13 cellular contexts compared by ENCODE assay signal in genomic region chr22:31953251-31953650, GRCh38. TPM values are rescaled to one million over a fixed set of nuclear protein-coding genes. Genes with fewer than 3 reads are reported as not detected.
A peak's percentile ranks its signal among the peaks of the same experiment; 100 is the strongest.
DNase-seq lines count a peak whose midpoint lies in the region; ATAC-seq and TF ChIP-seq lines count a peak whose summit lies in the region.
"Had no signal": no experiment of that assay in that cellular context is flagged by ENCODE, and none has a peak within 500 bp of the region (broad histone marks: within the 10 kb centered on the region; RNA-seq: fewer than 3 reads in every experiment).

No MANE protein-coding gene starts in this region.

- POLR2A ChIA-PET in CD4-positive, alpha-beta T cell (lab: Charles Lee): no interaction called here
- POLR2A ChIA-PET in HEK293T (lab: Yijun Ruan, JAX): no interaction called here

- intact Hi-C loops in CD4-positive, alpha-beta T cell (cut with DNase I, micrococcal nuclease): no loop called here
- intact Hi-C loops in sigmoid colon (cut with DNase I): no loop called here

- H3K4me3 Mint-ChIP-seq in CD4-positive, alpha-beta T cell: no peak overlapping the region
- no peak overlapping the region for H3K4me3 Mint-ChIP-seq in endodermal cell
- H3K4me3 Mint-ChIP-seq: activated naive CD8-positive, alpha-beta T cell had no signal

- no peak for TF ChIP-seq CTCF in CD4-positive, alpha-beta T cell (IDR thresholded peaks at IDR 0.05)
- no peak for TF ChIP-seq CTCF in RWPE2 (IDR thresholded peaks at IDR 0.05; ENCODE audit: poor library complexity, severe bottlenecking)
- TF ChIP-seq CTCF in endodermal cell (conservative IDR thresholded peaks at IDR 0.05): no peak
- TF ChIP-seq CTCF in sigmoid colon (IDR thresholded peaks at IDR 0.05): no peak

- no peaks in the 10 kb centered on the region for H3K9me3 ChIP-seq in CD4-positive, alpha-beta T cell (ENCODE audit: control insufficient read depth, low read length)
- H3K9me3 ChIP-seq in RWPE2 (ENCODE audit: severe bottlenecking): no peaks in the 10 kb centered on the region
- H3K9me3 ChIP-seq in endodermal cell (ENCODE audit: control insufficient read depth, low read length): no peaks in the 10 kb centered on the region
- no peaks in the 10 kb centered on the region for H3K9me3 ChIP-seq in sigmoid colon
- H3K9me3 ChIP-seq: ovary, uterus had no signal

- CTCF ChIA-PET in CD4-positive, alpha-beta T cell (lab: Charles Lee): interaction anchor here (1.5 kb wide), 1 partner anchor 17 kb away, joined by 6 read pairs; no protein-coding TSS in a partner anchor
- CTCF ChIA-PET in HEK293T (lab: Yijun Ruan, JAX): interaction anchor here (1.4 kb wide), 1 partner anchor 128 kb away, joined by 3 read pairs; no protein-coding TSS in a partner anchor

- H3K9me3 Mint-ChIP-seq in CD4-positive, alpha-beta T cell: no peaks in the 10 kb centered on the region
- H3K9me3 Mint-ChIP-seq in endodermal cell: no peaks in the 10 kb centered on the region

- H3K4me1 ChIP-seq in RWPE2 (ENCODE audit: insufficient read depth, poor library complexity, severe bottlenecking): peaks cover 23% of the 10 kb centered on the region
- peaks cover 3% of the 10 kb centered on the region for H3K4me1 ChIP-seq in endodermal cell (ENCODE audit: control insufficient read depth, insufficient read depth, low read length)
- peaks cover 0 to 58% (median 55%) of the 10 kb centered on the region in 4 donors for H3K4me1 ChIP-seq in sigmoid colon

- H3K36me3 Mint-ChIP-seq in CD4-positive, alpha-beta T cell (ENCODE audit: low read depth): peaks cover 18% of the 10 kb centered on the region
- peaks cover 64% of the 10 kb centered on the region for H3K36me3 Mint-ChIP-seq in endodermal cell (ENCODE audit: low read depth)

- peaks cover 71% of the 10 kb centered on the region for H3K4me1 Mint-ChIP-seq in CD4-positive, alpha-beta T cell (ENCODE audit: low read depth)
- peaks cover 23% of the 10 kb centered on the region for H3K4me1 Mint-ChIP-seq in endodermal cell

- H3K27me3 ChIP-seq in CD4-positive, alpha-beta T cell (ENCODE audit: control insufficient read depth, insufficient read depth, low read length): no peaks in the 10 kb centered on the region
- H3K27me3 ChIP-seq in RWPE2 (ENCODE audit: insufficient read depth, poor library complexity, severe bottlenecking): no peaks in the 10 kb centered on the region
- no peaks in the 10 kb centered on the region for H3K27me3 ChIP-seq in endodermal cell (ENCODE audit: control insufficient read depth, insufficient read depth, low read length, poor library complexity, severe bottlenecking)
- no peaks in the 10 kb centered on the region for H3K27me3 ChIP-seq in sigmoid colon
- H3K27me3 ChIP-seq: ovary, uterus had no signal

- H3K9ac ChIP-seq in endodermal cell (ENCODE audit: extremely low read depth, low read length, poor library complexity, severe bottlenecking): no peak overlapping the region

- no peak for ATAC-seq in CD4-positive, alpha-beta T cell (ENCODE audit: poor library complexity)
- ATAC-seq in RWPE2 (ENCODE audit: low read depth): no peak
- ATAC-seq in GM21515 (IDR thresholded peaks at IDR 0.05; ENCODE audit: unreplicated experiment): no peak

- H3K36me3 ChIP-seq in RWPE2 (ENCODE audit: low read depth): peaks cover 89% of the 10 kb centered on the region
- peaks cover 96% of the 10 kb centered on the region for H3K36me3 ChIP-seq in endodermal cell (ENCODE audit: control insufficient read depth, insufficient read depth, low read length)
- peaks cover 8 to 45% (median 18%) of the 10 kb centered on the region in 4 donors for H3K36me3 ChIP-seq in sigmoid colon
- H3K36me3 ChIP-seq: ovary, uterus had no signal

- DNase-seq in CD4-positive, alpha-beta T cell: no peak
- DNase-seq in RWPE2 (ENCODE audit: low spot score): no peak
- no peak for DNase-seq in endodermal cell
- DNase-seq in sigmoid colon: no peak
- DNase-seq in mucosa of gallbladder (ENCODE audit: low spot score): no peak
- no peak for DNase-seq in DMS153 treated with DMSO at 0.1 percent for 48 hours (lab: John Stamatoyannopoulos, UW; ENCODE audit: unreplicated experiment)
- no peak for DNase-seq in HEK293T (ENCODE audit: extremely low spot score)
- DNase-seq: cortex of kidney, SHP77 had no signal

- H3K27ac ChIP-seq in CD4-positive, alpha-beta T cell (ENCODE audit: low read depth, low read length): no peak overlapping the region
- H3K27ac ChIP-seq in RWPE2 (ENCODE audit: poor library complexity, severe bottlenecking) (peak overlapping the region; percentile 64), endodermal cell (ENCODE audit: low read depth, low read length) (no peak overlapping the region), sigmoid colon (peak overlapping the region; percentile 72 to 80 (median 77))
- H3K27ac ChIP-seq: ovary had no signal

- WGBS in endodermal cell (ENCODE audit: insufficient coverage in 1 of 2, insufficient read length in 1 of 2), 2 experiments: 94% methylated on average over 3 of the region's 3 CpGs; no CpG with 5 or more reads in 1 of the 2 experiments
- 73 to 85% methylated on average over 3 of the region's 3 CpGs for WGBS in sigmoid colon, 2 donors

- TF ChIP-seq POLR2A in sigmoid colon (IDR thresholded peaks at IDR 0.05): no peak

- peak overlapping the region; percentile 86 for H3K27ac Mint-ChIP-seq in CD4-positive, alpha-beta T cell
- H3K27ac Mint-ChIP-seq in endodermal cell: peak overlapping the region; percentile 64

- no peak overlapping the region for H3K4me3 ChIP-seq in RWPE2 (ENCODE audit: severe bottlenecking)
- H3K4me3 ChIP-seq in endodermal cell (ENCODE audit: low read length): no peak overlapping the region
- no peak overlapping the region for H3K4me3 ChIP-seq in sigmoid colon
- H3K4me3 ChIP-seq: ovary, uterus had no signal

- TF ChIP-seq EP300 in sigmoid colon (IDR thresholded peaks at IDR 0.05): no peak

- H3K27me3 Mint-ChIP-seq in CD4-positive, alpha-beta T cell: no peaks in the 10 kb centered on the region
- no peaks in the 10 kb centered on the region for H3K27me3 Mint-ChIP-seq in endodermal cell (ENCODE audit: insufficient read depth)
- H3K27me3 Mint-ChIP-seq: activated naive CD8-positive, alpha-beta T cell had no signal

TF ChIP-seq in HEK293T, 16 proteins besides CTCF, POLR2A, EP300 and RAD21:
- TF ChIP-seq BHLHE40 (IDR thresholded peaks at IDR 0.05; ENCODE audit: borderline replicate concordance) (no peak), FOXK2 (IDR thresholded peaks at IDR 0.05) (no peak), PKNOX1 (IDR thresholded peaks at IDR 0.05) (no peak), ARNT (IDR thresholded peaks at IDR 0.05) (no peak), ZNF384 (IDR thresholded peaks at IDR 0.05) (no peak), NFRKB (IDR thresholded peaks at IDR 0.05) (no peak), FOXM1 (IDR thresholded peaks at IDR 0.05; ENCODE audit: borderline replicate concordance) (no peak), HDGF (IDR thresholded peaks at IDR 0.05; ENCODE audit: borderline replicate concordance) (no peak), ELF4 (IDR thresholded peaks at IDR 0.05) (no peak), L3MBTL2 (conservative IDR thresholded peaks at IDR 0.05) (no peak), SP1 (IDR thresholded peaks at IDR 0.05) (no peak), TARDBP (IDR thresholded peaks at IDR 0.05) (no peak), SUZ12 (IDR thresholded peaks at IDR 0.05) (no peak), CTBP1 (IDR thresholded peaks at IDR 0.05; ENCODE audit: borderline replicate concordance) (no peak), FOXA1 (IDR thresholded peaks at IDR 0.05) (no peak), LEF1 (IDR thresholded peaks at IDR 0.05; ENCODE audit: borderline replicate concordance) (no peak)
TF ChIP-seq in HEK293T: peak in this region for 0.

RNA-seq across cellular contexts. Expression of gene YWHAH, which starts 8.9 kb away (rescaled TPM):
- total RNA-seq in CD4-positive, alpha-beta T cell: 10 to 100 TPM; 24.4 to 26.1 TPM
- total RNA-seq in endodermal cell (100 to 1,000 TPM; 162 to 193 TPM), sigmoid colon (100 to 1,000 TPM in 2 of 4 donors, 10 to 100 TPM in 2; 91.8 to 114 (median 101) TPM), mucosa of gallbladder (213 TPM)
- 178 TPM for polyA plus RNA-seq in endodermal cell (2013, experiment 1 of 2)
- polyA plus RNA-seq in endodermal cell (2013, experiment 2 of 2): 174 TPM
- polyA plus RNA-seq in sigmoid colon: 100 to 1,000 TPM in 2 of 3 donors, 10 to 100 TPM in 1; 85.8 to 171 (median 130) TPM

Comparison
In these comparisons a context has a peak if more than half of its experiments do, and no peak if none do; other contexts are left out.
1. H3K27ac ChIP-seq: peak in RWPE2 (single experiment) and sigmoid colon (4 of 4); none in CD4-positive, alpha-beta T cell (single experiment) and endodermal cell (single experiment).